Comparison of ENCODE assay signal across 18 cellular contexts in genomic region chr1:117169871-117170596, GRCh38. TPM values are rescaled to one million over a fixed set of nuclear protein-coding genes. Genes with fewer than 3 reads are reported as not detected.
DNase-seq lines count a peak whose midpoint lies in the region; TF ChIP-seq lines count a peak whose summit lies in the region.
"Had no signal": no experiment of that assay in that cellular context is flagged by ENCODE, and none has a peak within 500 bp of the region (broad histone marks: within the 10 kb centered on the region; RNA-seq: fewer than 3 reads in every experiment).

No MANE protein-coding gene starts in this region.

- no peaks in the 10 kb centered on the region for H4K20me1 ChIP-seq in neural progenitor cell (ENCODE audit: low read depth)
- no peaks in the 10 kb centered on the region for H4K20me1 ChIP-seq in smooth muscle cell (ENCODE audit: low read depth)
- H4K20me1 ChIP-seq: BLaER1 treated with 17β-estradiol and CSF1 and Interleukin-3, amounts not matched to agents 10 nM and 100 nM had no signal

- H3K9me3 ChIP-seq in NT2/D1 (ENCODE audit: insufficient read depth, low read length) (peaks cover 6% of the 10 kb centered on the region; the same call in 1 of the 2 replicates), neural progenitor cell (ENCODE audit: low read depth) (no peaks in the 10 kb centered on the region), smooth muscle cell (replicated peaks; ENCODE audit: low read depth) (no peaks in the 10 kb centered on the region), right atrium auricular region (no peaks in the 10 kb centered on the region)

- H3K36me3 Mint-ChIP-seq in neural progenitor cell, result peaks cover 2% of the 10 kb centered on the region

- WGBS in smooth muscle cell (ENCODE audit: low lambda C conversion rate), result 62% methylated on average over 4 of the region's 4 CpGs

- H2AFZ ChIP-seq in neural progenitor cell (replicated peaks) (no peak overlapping the region), smooth muscle cell (ENCODE audit: low read depth) (no peak overlapping the region)

- peaks cover 44% of the 10 kb centered on the region for H3K4me1 Mint-ChIP-seq in neural progenitor cell

- no peaks in the 10 kb centered on the region for H3K27me3 Mint-ChIP-seq in neural progenitor cell (ENCODE audit: insufficient read depth, low read depth)

- H3K79me2 ChIP-seq in neural progenitor cell (ENCODE audit: low read depth), result no peaks in the 10 kb centered on the region
- H3K79me2 ChIP-seq in smooth muscle cell (ENCODE audit: low read depth), result no peaks in the 10 kb centered on the region

- H3F3A ChIP-seq in neural progenitor cell (ENCODE audit: low read depth) (peaks cover 43% of the 10 kb centered on the region), smooth muscle cell (ENCODE audit: low read depth) (no peaks in the 10 kb centered on the region)

- H3K9me3 Mint-ChIP-seq in neural progenitor cell, result peaks cover 20% of the 10 kb centered on the region

- peak; percentile 51 for DNase-seq in ELF-1 (ENCODE audit: low read depth, low spot score)
- peak; percentile 38 for DNase-seq in NT2/D1 (ENCODE audit: low read depth, low spot score)
- DNase-seq in glomerular visceral epithelial cell (ENCODE audit: extremely low spot score), result peak; percentile 46
- DNase-seq in neural progenitor cell (ENCODE audit: low spot score), result no peak
- DNase-seq in smooth muscle cell (lab: John Stamatoyannopoulos, UW; ENCODE audit: unreplicated experiment), result no peak
- DNase-seq in COLO829 (ENCODE audit: low spot score), result no peak
- DNase-seq in right atrium auricular region (ENCODE audit: low spot score), result no peak
- no peak for DNase-seq in SKM-1 (lab: John Stamatoyannopoulos, UW; ENCODE audit: unreplicated experiment)
- DNase-seq: DMS 273 treated with DMSO at 0.1 percent for 48 hours, HCEC 1CT, KG1, NCI-H1436 treated with DMSO at 0.1 percent for 48 hours, NCI-H2029 treated with DMSO at 0.1 percent for 48 hours, NCI-H2171 treated with DMSO at 0.1 percent for 48 hours, NCI-H510A, NCI-H774 had no signal

- H3K4me3 Mint-ChIP-seq in neural progenitor cell, result no peak overlapping the region

- H3K27ac Mint-ChIP-seq in neural progenitor cell, result peak overlapping the region; percentile 88

- H3K27me3 ChIP-seq in NT2/D1 (ENCODE audit: insufficient read depth, insufficient read length), result no peaks in the 10 kb centered on the region
- H3K27me3 ChIP-seq in neural progenitor cell, result no peaks in the 10 kb centered on the region
- H3K27me3 ChIP-seq in smooth muscle cell (ENCODE audit: low read depth), result no peaks in the 10 kb centered on the region
- H3K27me3 ChIP-seq in right atrium auricular region, result no peaks in the 10 kb centered on the region
- H3K27me3 ChIP-seq: BLaER1 treated with 17β-estradiol and CSF1 and Interleukin-3, amounts not matched to agents 10 nM and 100 nM had no signal

- no peak overlapping the region for H3K4me3 ChIP-seq in NT2/D1 (ENCODE audit: insufficient read length, low read depth)
- no peak overlapping the region for H3K4me3 ChIP-seq in neural progenitor cell
- no peak overlapping the region for H3K4me3 ChIP-seq in smooth muscle cell
- no peak overlapping the region for H3K4me3 ChIP-seq in right atrium auricular region
- H3K4me3 ChIP-seq: BLaER1 treated with 17β-estradiol and CSF1 and Interleukin-3, amounts not matched to agents 10 nM and 100 nM had no signal

- peaks cover 3% of the 10 kb centered on the region for H3K4me1 ChIP-seq in NT2/D1 (ENCODE audit: insufficient read depth, insufficient read length)
- peaks cover 28% of the 10 kb centered on the region for H3K4me1 ChIP-seq in neural progenitor cell
- no peaks in the 10 kb centered on the region for H3K4me1 ChIP-seq in smooth muscle cell (ENCODE audit: low read depth)
- H3K4me1 ChIP-seq in right atrium auricular region, result peaks cover 0 to 12% of the 10 kb centered on the region in 2 donors
- H3K4me1 ChIP-seq: BLaER1 treated with 17β-estradiol and CSF1 and Interleukin-3, amounts not matched to agents 10 nM and 100 nM had no signal

- H3K27ac ChIP-seq in neural progenitor cell (peak overlapping the region; percentile 27), smooth muscle cell (ENCODE audit: low read depth) (no peak overlapping the region), right atrium auricular region (peak overlapping the region in 1 of 2 donors; percentile 11)
- H3K27ac ChIP-seq: BLaER1 treated with 17β-estradiol and CSF1 and Interleukin-3, amounts not matched to agents 10 nM and 100 nM; HL-60 had no signal

- no peaks in the 10 kb centered on the region for H3K36me3 ChIP-seq in NT2/D1 (ENCODE audit: insufficient read depth, insufficient read length, low read length)
- H3K36me3 ChIP-seq in neural progenitor cell, result no peaks in the 10 kb centered on the region
- no peaks in the 10 kb centered on the region for H3K36me3 ChIP-seq in smooth muscle cell (ENCODE audit: low read depth)
- H3K36me3 ChIP-seq in right atrium auricular region, result no peaks in the 10 kb centered on the region
- H3K36me3 ChIP-seq: BLaER1 treated with 17β-estradiol and CSF1 and Interleukin-3, amounts not matched to agents 10 nM and 100 nM had no signal

- H3K9ac ChIP-seq in NT2/D1 (ENCODE audit: insufficient read length, low read depth), result no peak overlapping the region
- H3K9ac ChIP-seq in neural progenitor cell, result no peak overlapping the region
- no peak overlapping the region for H3K9ac ChIP-seq in smooth muscle cell (ENCODE audit: low read depth)
- H3K9ac ChIP-seq: BLaER1 treated with 17β-estradiol and CSF1 and Interleukin-3, amounts not matched to agents 10 nM and 100 nM had no signal

- no peak for TF ChIP-seq CTCF in neural progenitor cell (IDR thresholded peaks at IDR 0.05)
- no peak for TF ChIP-seq CTCF in smooth muscle cell (IDR thresholded peaks at IDR 0.05; ENCODE audit: borderline replicate concordance, insufficient read depth, poor library complexity, severe bottlenecking)
- no peak for TF ChIP-seq CTCF in right atrium auricular region (IDR thresholded peaks at IDR 0.05)

- H3K4me2 ChIP-seq in neural progenitor cell (peak overlapping the region; percentile 51), smooth muscle cell (no peak overlapping the region)
- H3K4me2 ChIP-seq: BLaER1 treated with 17β-estradiol and CSF1 and Interleukin-3, amounts not matched to agents 10 nM and 100 nM had no signal

RNA-seq across cellular contexts. Expression of gene VTCN1, which starts 40.7 kb away (rescaled TPM):
- 0.11 and 0.22 TPM in 2 replicates for total RNA-seq in neural progenitor cell (ENCODE audit: low replicate concordance)
- 25.4 and 33.0 TPM in 2 replicates for total RNA-seq in smooth muscle cell
- 7.1 and 41.2 TPM in 2 replicates for polyA plus RNA-seq in smooth muscle cell
- total RNA-seq in right atrium auricular region, result not detected

RNA-seq across cellular contexts. Expression of gene TRIM45, which starts 48.5 kb away (rescaled TPM):
- total RNA-seq in neural progenitor cell (ENCODE audit: low replicate concordance), result 15.7 and 19.0 TPM in 2 replicates
- total RNA-seq in smooth muscle cell, result 3.5 and 4.4 TPM in 2 replicates
- polyA plus RNA-seq in smooth muscle cell, result 4.6 and 6.4 TPM in 2 replicates
- 10 to 100 TPM in 1 of 2 donors, 1 to 10 TPM in 1; 4.8 to 10.9 TPM for total RNA-seq in right atrium auricular region

Comparison
In these comparisons a context has a peak if more than half of its experiments do, and no peak if none do; other contexts are left out.
1. DNase-seq: peak in ELF-1 (single experiment), NT2/D1 (single experiment) and glomerular visceral epithelial cell (single experiment); none in neural progenitor cell (single experiment), smooth muscle cell (single experiment), COLO829 (single experiment), right atrium auricular region (single experiment) and SKM-1 (single experiment).
2. RNA of gene VTCN1, which starts 40.7 kb away (total RNA-seq): 25.4 to 33.0 TPM in smooth muscle cell; 0.11 to 0.22 TPM in neural progenitor cell and not detected in right atrium auricular region; every median in the first group is over 10 times any median in the second.